1 cellular context compared by ENCODE assay signal in genomic region chr16:30417447-30418349, GRCh38.
TF ChIP-seq lines count a peak whose summit lies in the region.

No MANE protein-coding gene starts in this region.

TF ChIP-seq in WTC11, 78 proteins besides CTCF, POLR2A, EP300 and RAD21 (continued from another document):
- no peak for TF ChIP-seq ZNF425 (CRISPR knock-in tag; conservative IDR thresholded peaks at IDR 0.05)
- peak; percentile 67 for TF ChIP-seq PRDM15 (CRISPR knock-in tag; IDR thresholded peaks at IDR 0.05)
- no peak for TF ChIP-seq FOXJ3 (CRISPR knock-in tag; IDR thresholded peaks at IDR 0.05; ENCODE audit: borderline replicate concordance)
- TF ChIP-seq ZNF396 (CRISPR knock-in tag; IDR thresholded peaks at IDR 0.05; ENCODE audit: borderline replicate concordance), result no peak
- TF ChIP-seq ERG (CRISPR knock-in tag; IDR thresholded peaks at IDR 0.05), result no peak
- TF ChIP-seq ZNF532 (CRISPR knock-in tag; IDR thresholded peaks at IDR 0.05; ENCODE audit: borderline replicate concordance), result no peak
- no peak for TF ChIP-seq ZNF423 (CRISPR knock-in tag; IDR thresholded peaks at IDR 0.05)
- peak; percentile 97 for TF ChIP-seq AFF4 (CRISPR knock-in tag; IDR thresholded peaks at IDR 0.05; ENCODE audit: borderline replicate concordance)
- TF ChIP-seq NFE2L1 (CRISPR knock-in tag; IDR thresholded peaks at IDR 0.05), result peak; percentile 97
- peak; percentile 99 for TF ChIP-seq ZBTB43 (CRISPR knock-in tag; IDR thresholded peaks at IDR 0.05)
- TF ChIP-seq FOXP1 (CRISPR knock-in tag; IDR thresholded peaks at IDR 0.05; ENCODE audit: borderline replicate concordance), result peak; percentile 98
- no peak for TF ChIP-seq SOX15 (CRISPR knock-in tag; IDR thresholded peaks at IDR 0.05)
- peak; percentile 74 for TF ChIP-seq USF1 (CRISPR knock-in tag; IDR thresholded peaks at IDR 0.05)
- TF ChIP-seq RORB (CRISPR knock-in tag; IDR thresholded peaks at IDR 0.05), result no peak
- TF ChIP-seq ZNF512 (CRISPR knock-in tag; IDR thresholded peaks at IDR 0.05; ENCODE audit: borderline replicate concordance), result 0 out of 2 replicates have a peak, but pooled peaks have one; percentile 33
- TF ChIP-seq ZNF121 (CRISPR knock-in tag; IDR thresholded peaks at IDR 0.05), result peak; percentile 6; the same call in 1 of the 2 replicates
- TF ChIP-seq JUN (CRISPR knock-in tag; IDR thresholded peaks at IDR 0.05), result peak; percentile 83; the same call in 1 of the 2 replicates
- TF ChIP-seq SP1 (CRISPR knock-in tag; conservative IDR thresholded peaks at IDR 0.05), result peak; percentile 89
- TF ChIP-seq ATF6 (CRISPR knock-in tag; IDR thresholded peaks at IDR 0.05), result no peak
- TF ChIP-seq FOXK1 (CRISPR knock-in tag; IDR thresholded peaks at IDR 0.05), result peak; percentile 98
- no peak; the same call in 1 of the 2 replicates for TF ChIP-seq TEAD4 (CRISPR knock-in tag; IDR thresholded peaks at IDR 0.05)
- 0 out of 2 replicates have a peak, but pooled peaks have one; percentile 39 for TF ChIP-seq IRF2 (CRISPR knock-in tag; IDR thresholded peaks at IDR 0.05; ENCODE audit: borderline replicate concordance, low read depth)
- peak; percentile 7; the same call in 1 of the 2 replicates for TF ChIP-seq KAT7 (CRISPR knock-in tag; IDR thresholded peaks at IDR 0.05; ENCODE audit: borderline replicate concordance)
